Comparison of ENCODE assay signal across 7 cellular contexts in the genomic region with DNA sequence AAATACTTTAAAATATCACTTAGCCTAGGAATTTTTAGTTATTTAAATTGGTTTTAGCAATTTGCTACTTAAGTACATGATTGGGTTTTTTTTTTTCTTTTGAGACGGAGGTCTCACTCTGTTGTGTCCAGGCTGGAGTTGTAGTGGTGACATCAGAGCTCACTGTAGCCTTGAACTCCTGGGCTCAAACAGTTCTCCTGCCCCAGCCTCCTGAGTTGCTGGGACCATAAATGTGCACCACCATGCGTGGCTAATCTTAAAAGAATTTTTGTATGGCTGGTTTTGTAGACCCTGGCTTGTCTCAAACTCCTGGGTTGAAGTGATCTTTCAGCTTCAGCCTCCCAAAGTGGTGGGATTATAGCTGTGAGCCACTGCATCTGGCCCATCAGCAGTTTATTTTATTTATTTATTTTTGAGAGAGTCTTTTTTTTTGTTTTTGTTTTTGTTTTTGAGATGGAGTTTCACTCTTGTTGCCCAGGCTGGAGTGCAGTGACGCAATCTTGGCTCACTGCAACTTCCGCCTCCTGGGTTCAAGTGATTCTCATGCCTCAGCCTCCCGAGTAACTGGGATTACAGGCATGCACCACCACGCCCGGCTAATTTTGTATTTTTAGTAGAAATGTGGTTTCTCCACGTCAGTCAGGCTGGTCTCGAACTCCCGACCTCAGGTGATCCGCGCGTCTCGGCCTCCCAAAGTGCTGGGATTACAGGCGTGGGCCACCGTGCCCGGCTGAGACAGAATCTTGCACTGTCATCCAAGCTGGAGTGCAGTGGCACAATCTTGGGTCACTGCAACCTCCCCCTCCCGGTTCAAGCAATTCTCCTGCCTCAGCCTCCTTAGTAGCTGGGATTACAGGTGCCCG. TPM values are rescaled to one million over a fixed set of nuclear protein-coding genes. Genes with fewer than 3 reads are reported as not detected.
DNase-seq lines count a peak whose midpoint lies in the region; ATAC-seq, FAIRE-seq and TF ChIP-seq lines count a peak whose summit lies in the region.
"Not testable (repeated sequence)": the region's sequence is repeated elsewhere in the genome, so short reads cannot be mapped to it uniquely, and the experiment has no call there.

No MANE protein-coding gene starts in this region.

- not testable (repeated sequence) for H2AFZ ChIP-seq in GM23248; SK-N-SH (ENCODE audit: low read depth); HepG2 (ENCODE audit: low read length)

- WGBS in GM23248 (ENCODE audit: low coverage in 1 of 2, low lambda C conversion rate in 2 of 2, missing lambda C conversion rate in 2 of 2), 2 experiments, result 90 to 93% methylated on average over 19 of the region's 19 CpGs
- 97% methylated on average over 18 of the region's 19 CpGs for WGBS in SK-N-SH (ENCODE audit: low lambda C conversion rate)
- WGBS in esophagus squamous epithelium, 2 donors, result 80 to 84% methylated on average over 14 to 19 of the region's 19 CpGs
- 85% methylated on average over 19 of the region's 19 CpGs for WGBS in HepG2 (ENCODE audit: low lambda C conversion rate)

- not testable (repeated sequence) for TF ChIP-seq RAD21 in SK-N-SH (IDR thresholded peaks at IDR 0.05; ENCODE audit: low read length); HepG2 (CRISPR knock-in tag; IDR thresholded peaks at IDR 0.05)

- H3K27ac ChIP-seq in GM23248 (0 out of 2 replicates have a peak overlapping the region, but pooled peaks have one; percentile 3), breast epithelium (peak overlapping the region; percentile 36 to 53), esophagus squamous epithelium (peak overlapping the region; percentile 2 to 80 (median 74)), HepG2 (ENCODE audit: extremely low read length, insufficient read depth, low read length) (peak overlapping the region; percentile 38), neutrophil (peak overlapping the region; percentile 88)
- H3K27ac ChIP-seq in SK-N-SH (ENCODE audit: low read depth in 2 of 2, low read length in 1 of 2), result not testable (repeated sequence)

- ATAC-seq in HepG2, result peak; percentile 75

- POLR2A ChIA-PET in SK-N-SH (lab: Yijun Ruan, JAX), result not testable (repeated sequence)
- POLR2A ChIA-PET in HepG2 (lab: Yijun Ruan, JAX), result interaction anchor here (1.0 kb wide), 1 partner anchor 15 kb away, joined by 3 read pairs; no protein-coding TSS in a partner anchor

- not testable (repeated sequence) for TF ChIP-seq POLR2A in breast epithelium (IDR thresholded peaks at IDR 0.05); esophagus squamous epithelium (IDR thresholded peaks at IDR 0.05); HepG2 (IDR thresholded peaks at IDR 0.05; ENCODE audit: insufficient read depth in 1 of 2, low read depth in 2 of 2, low read length in 2 of 2)

- H3F3A ChIP-seq in GM23248 (ENCODE audit: insufficient read depth) (peaks cover 43% of the 10 kb centered on the region), SK-N-SH (replicated peaks; ENCODE audit: insufficient read depth) (peaks cover 37% of the 10 kb centered on the region)

- H3K4me3 ChIP-seq in GM23248; SK-N-SH (ENCODE audit: low read depth in 2 of 2, low read length in 1 of 2); breast epithelium; esophagus squamous epithelium; HepG2 (replicated peaks in 1 of 3; ENCODE audit: insufficient read depth in 1 of 3, low read depth in 2 of 3, low read length in 3 of 3): not testable (repeated sequence)
- H3K4me3 ChIP-seq in neutrophil (ENCODE audit: low read depth in 1 of 2, low read length in 1 of 2), result peak overlapping the region; percentile 10 to 45

- CTCF ChIA-PET in SK-N-SH (lab: Yijun Ruan, JAX); HepG2 (lab: Yijun Ruan, JAX; ENCODE audit: low intra/inter-chr PET ratio, low total read pairs): not testable (repeated sequence)

- H3K4me1 Mint-ChIP-seq in activated naive CD8-positive, alpha-beta T cell treated with anti-CD3 and anti-CD28 coated beads for 36 hours, result peaks cover 19% of the 10 kb centered on the region

- not testable (repeated sequence) for H3K9ac ChIP-seq in GM23248; SK-N-SH; HepG2 (ENCODE audit: insufficient read depth, low read depth, low read length)

- not testable (repeated sequence) for H3K9me3 ChIP-seq in GM23248 (ENCODE audit: low read depth); SK-N-SH; breast epithelium; esophagus squamous epithelium; HepG2 (ENCODE audit: low read length); neutrophil

- H3K36me3 ChIP-seq in GM23248 (ENCODE audit: low read depth), result peaks cover 59% of the 10 kb centered on the region
- peaks cover 57 to 66% of the 10 kb centered on the region in 2 experiments for H3K36me3 ChIP-seq in SK-N-SH (replicated peaks in 1 of 2; ENCODE audit: control insufficient read depth in 1 of 2, insufficient read depth in 2 of 2, low read length in 1 of 2)
- not testable (repeated sequence) for H3K36me3 ChIP-seq in breast epithelium
- H3K36me3 ChIP-seq in esophagus squamous epithelium, result peaks cover 11 to 70% (median 12%) of the 10 kb centered on the region in 3 donors
- peaks cover 16 to 58% of the 10 kb centered on the region in 2 experiments for H3K36me3 ChIP-seq in HepG2 (replicated peaks in 1 of 2; ENCODE audit: control insufficient read depth in 1 of 2, insufficient read depth in 2 of 2, low read length in 2 of 2)
- peaks cover 64% of the 10 kb centered on the region for H3K36me3 ChIP-seq in neutrophil

- H3K27me3 ChIP-seq in GM23248 (replicated peaks; ENCODE audit: insufficient read depth); SK-N-SH (ENCODE audit: insufficient read depth); breast epithelium; esophagus squamous epithelium; HepG2 (ENCODE audit: control insufficient read depth in 1 of 2, insufficient read depth in 2 of 2, low read length in 2 of 2); neutrophil: not testable (repeated sequence)

- not testable (repeated sequence) for H3K9me3 Mint-ChIP-seq in activated naive CD8-positive, alpha-beta T cell treated with anti-CD3 and anti-CD28 coated beads for 36 hours

- not testable (repeated sequence) for H3K27me3 Mint-ChIP-seq in activated naive CD8-positive, alpha-beta T cell treated with anti-CD3 and anti-CD28 coated beads for 36 hours

- peaks cover 44% of the 10 kb centered on the region for H4K20me1 ChIP-seq in GM23248 (ENCODE audit: insufficient read depth)
- peaks cover 83% of the 10 kb centered on the region for H4K20me1 ChIP-seq in SK-N-SH (ENCODE audit: insufficient read depth)
- H4K20me1 ChIP-seq in HepG2 (ENCODE audit: insufficient read depth, low read length), result peaks cover 42% of the 10 kb centered on the region

- DNase-seq in GM23248; SK-N-SH; activated naive CD8-positive, alpha-beta T cell treated with anti-CD3 and anti-CD28 coated beads for 36 hours; breast epithelium (ENCODE audit: low spot score in 2 of 2); esophagus squamous epithelium (lab: John Stamatoyannopoulos, UW): not testable (repeated sequence)
- peak; percentile 61 for DNase-seq in HepG2 (ENCODE audit: low spot score)

- peaks cover 23% of the 10 kb centered on the region for H3K36me3 Mint-ChIP-seq in activated naive CD8-positive, alpha-beta T cell treated with anti-CD3 and anti-CD28 coated beads for 36 hours

- not testable (repeated sequence) for H3K9me2 ChIP-seq in GM23248 (ENCODE audit: insufficient read depth); SK-N-SH

- not testable (repeated sequence) for TF ChIP-seq CTCF in SK-N-SH (IDR thresholded peaks at IDR 0.05); breast epithelium (IDR thresholded peaks at IDR 0.05); esophagus squamous epithelium (IDR thresholded peaks at IDR 0.05); HepG2 (CRISPR knock-in tag; IDR thresholded peaks at IDR 0.05); neutrophil (IDR thresholded peaks at IDR 0.05)

- H3K4me3 Mint-ChIP-seq in activated naive CD8-positive, alpha-beta T cell treated with anti-CD3 and anti-CD28 coated beads for 36 hours, result not testable (repeated sequence)

- not testable (repeated sequence) for H3K4me2 ChIP-seq in GM23248 (ENCODE audit: unreplicated experiment); HepG2 (ENCODE audit: low read depth, low read length)
- H3K4me2 ChIP-seq in SK-N-SH, result 0 out of 2 replicates have a peak overlapping the region, but pooled peaks have one; percentile 2

- TF ChIP-seq EP300 in SK-N-SH (IDR thresholded peaks at IDR 0.05; ENCODE audit: borderline replicate concordance in 1 of 2, low read depth in 1 of 2, low read length in 1 of 2); HepG2 (IDR thresholded peaks at IDR 0.05; ENCODE audit: low read depth in 2 of 2, low read length in 2 of 2); HepG2 (CRISPR knock-in tag; IDR thresholded peaks at IDR 0.05; ENCODE audit: borderline replicate concordance): not testable (repeated sequence)

- FAIRE-seq in HepG2 (lab: Jason Lieb, UNC), result peak; percentile 71

- not testable (repeated sequence) for BruUV-seq in HepG2 (replicated peaks; lab: Mats Ljungman, UMichigan)

- H3K27ac Mint-ChIP-seq in activated naive CD8-positive, alpha-beta T cell treated with anti-CD3 and anti-CD28 coated beads for 36 hours, result peak overlapping the region; percentile 11

- peaks cover 100% of the 10 kb centered on the region for H3K79me2 ChIP-seq in GM23248 (ENCODE audit: insufficient read depth)
- peaks cover 99% of the 10 kb centered on the region for H3K79me2 ChIP-seq in SK-N-SH (ENCODE audit: insufficient read depth)
- peaks cover 38% of the 10 kb centered on the region for H3K79me2 ChIP-seq in HepG2 (ENCODE audit: insufficient read depth, low read length)

- intact Hi-C loops in breast epithelium (cut with DNase I; ENCODE audit: low total_unique reads); esophagus squamous epithelium (cut with DNase I); HepG2 (cut with micrococcal nuclease; ENCODE audit: unreplicated experiment): not testable (repeated sequence)

- in situ Hi-C loops in GM23248 (cut with MboI); HepG2 (cut with HindIII; ENCODE audit: extremely low pct_ligation_motif_present, low pct_unique_long_range_greater_than_20kb): not testable (repeated sequence)

- H3K4me1 ChIP-seq in GM23248 (ENCODE audit: insufficient read depth) (peaks cover 24% of the 10 kb centered on the region), breast epithelium (peaks cover 8 to 21% of the 10 kb centered on the region in 2 donors), esophagus squamous epithelium (peaks cover 45 to 98% (median 59%) of the 10 kb centered on the region in 3 donors), HepG2 (ENCODE audit: insufficient read depth, low read length) (peaks cover 33% of the 10 kb centered on the region), neutrophil (ENCODE audit: control insufficient read depth in 1 of 2, insufficient read depth in 1 of 2, low read depth in 1 of 2, low read length in 1 of 2) (peaks cover 36 to 42% of the 10 kb centered on the region in 2 experiments)
- not testable (repeated sequence) for H3K4me1 ChIP-seq in SK-N-SH (ENCODE audit: control insufficient read depth in 1 of 2, insufficient read depth in 2 of 2, low read depth in 1 of 2, low read length in 1 of 2)

RNA-seq across cellular contexts. Expression of gene RAC1, which starts 26.1 kb away (rescaled TPM):
- 68.8 and 95.4 TPM in 2 replicates for total RNA-seq in GM23248 (2014; rRNA removed; shearing (Covaris generic))
- polyA plus RNA-seq in GM23248 (2016; fragmentation: Nextera tagmentation; extraction: Ambion mirVana) (612 and 613 TPM in 2 replicates), SK-N-SH (2012; rRNA removed) (454 and 460 TPM in 2 replicates), HepG2 (2011; rRNA removed) (183 and 228 TPM in 2 replicates)
- 552 and 601 TPM in 2 replicates for polyA plus RNA-seq in SK-N-SH (2012; cell fraction: cytosol; rRNA removed)
- 212 and 275 TPM in 2 replicates for polyA plus RNA-seq in SK-N-SH (2012; cell fraction: nucleus; rRNA removed)
- total RNA-seq in activated naive CD8-positive, alpha-beta T cell treated with anti-CD3 and anti-CD28 coated beads for 36 hours, result 100 to 1,000 TPM; 203 TPM
- total RNA-seq in breast epithelium (100 to 1,000 TPM; 103 to 121 (median 121) TPM), esophagus squamous epithelium (100 to 1,000 TPM; 174 to 310 (median 226) TPM), HepG2 (2016; rRNA removed; fragmentation: Illumina TruSeq; extraction: Trizol) (80.7 and 92.3 TPM in 2 replicates)
- total RNA-seq in HepG2 (2016; cell fraction: cytosol; rRNA removed; fragmentation: Illumina TruSeq; extraction: Trizol; ENCODE audit: low read depth), result 33.7 and 42.8 TPM in 2 replicates
- 79.1 and 81.6 TPM in 2 replicates for total RNA-seq in HepG2 (2016; cell fraction: insoluble cytoplasmic fraction; rRNA removed; fragmentation: Illumina TruSeq; extraction: Trizol)
- total RNA-seq in HepG2 (2016; cell fraction: membrane; rRNA removed; fragmentation: Illumina TruSeq; extraction: Trizol), result 68.4 and 78.8 TPM in 2 replicates
- 43.3 and 45.3 TPM in 2 replicates for total RNA-seq in HepG2 (2016; cell fraction: nucleus; rRNA removed; fragmentation: Illumina TruSeq; extraction: Trizol)
- 157 and 234 TPM in 2 replicates for polyA plus RNA-seq in HepG2 (2011; cell fraction: cytosol; rRNA removed)
- polyA plus RNA-seq in HepG2 (2011; cell fraction: nucleus; rRNA removed), result 75.7 and 78.6 TPM in 2 replicates
- 160 and 216 TPM in 2 replicates for polyA plus RNA-seq in HepG2 (2012)
- polyA plus RNA-seq in HepG2 (2016; cell fraction: cytosol; fragmentation: Illumina TruSeq; extraction: Trizol; ENCODE audit: low read depth), result 133 and 156 TPM in 2 replicates
- polyA plus RNA-seq in HepG2 (2016; cell fraction: insoluble cytoplasmic fraction; fragmentation: Illumina TruSeq; extraction: Trizol; ENCODE audit: low read depth), result 227 and 254 TPM in 2 replicates
- 179 and 194 TPM in 2 replicates for polyA plus RNA-seq in HepG2 (2016; cell fraction: membrane; fragmentation: Illumina TruSeq; extraction: Trizol; ENCODE audit: low read depth)
- polyA plus RNA-seq in HepG2 (2016; cell fraction: nucleus; fragmentation: Illumina TruSeq; extraction: Trizol; ENCODE audit: insufficient read depth, low read depth), result 148 and 169 TPM in 2 replicates
- 104 and 174 TPM in 2 replicates for polyA minus RNA-seq in HepG2 (2011; rRNA and poly(A)+ RNA removed; ENCODE audit: low replicate concordance)
- 92.9 and 96.5 TPM in 2 replicates for polyA minus RNA-seq in HepG2 (2011; cell fraction: cytosol; rRNA and poly(A)+ RNA removed)
- polyA minus RNA-seq in HepG2 (2011; cell fraction: nucleus; rRNA and poly(A)+ RNA removed), result 45.4 and 62.7 TPM in 2 replicates

RNA-seq across cellular contexts. Expression of gene DAGLB, which starts 47.3 kb away (rescaled TPM):
- total RNA-seq in GM23248 (2014; rRNA removed; shearing (Covaris generic)), result 31.7 and 37.6 TPM in 2 replicates
- polyA plus RNA-seq in GM23248 (2016; fragmentation: Nextera tagmentation; extraction: Ambion mirVana) (24.8 and 26.7 TPM in 2 replicates), SK-N-SH (2012; rRNA removed) (24.1 and 27.4 TPM in 2 replicates), HepG2 (2011; rRNA removed) (9.8 and 11.5 TPM in 2 replicates)
- polyA plus RNA-seq in SK-N-SH (2012; cell fraction: cytosol; rRNA removed), result 13.7 and 17.3 TPM in 2 replicates
- 69.2 and 80.2 TPM in 2 replicates for polyA plus RNA-seq in SK-N-SH (2012; cell fraction: nucleus; rRNA removed)
- total RNA-seq in activated naive CD8-positive, alpha-beta T cell treated with anti-CD3 and anti-CD28 coated beads for 36 hours, result 10 to 100 TPM; 15.7 to 17.1 TPM
- total RNA-seq in breast epithelium (10 to 100 TPM; 15.4 to 18.0 (median 17.6) TPM), esophagus squamous epithelium (10 to 100 TPM in 3 of 4 donors, 1 to 10 TPM in 1; 7.1 to 12.4 (median 10.6) TPM), HepG2 (2016; rRNA removed; fragmentation: Illumina TruSeq; extraction: Trizol) (3.6 and 7.9 TPM in 2 replicates)
- total RNA-seq in HepG2 (2016; cell fraction: cytosol; rRNA removed; fragmentation: Illumina TruSeq; extraction: Trizol; ENCODE audit: low read depth), result 6.4 and 7.1 TPM in 2 replicates
- total RNA-seq in HepG2 (2016; cell fraction: insoluble cytoplasmic fraction; rRNA removed; fragmentation: Illumina TruSeq; extraction: Trizol), result 3.1 and 7.2 TPM in 2 replicates
- total RNA-seq in HepG2 (2016; cell fraction: membrane; rRNA removed; fragmentation: Illumina TruSeq; extraction: Trizol), result 4.0 and 4.5 TPM in 2 replicates
- total RNA-seq in HepG2 (2016; cell fraction: nucleus; rRNA removed; fragmentation: Illumina TruSeq; extraction: Trizol), result 10.1 and 13.2 TPM in 2 replicates
- 9.4 and 11.5 TPM in 2 replicates for polyA plus RNA-seq in HepG2 (2011; cell fraction: cytosol; rRNA removed)
- polyA plus RNA-seq in HepG2 (2011; cell fraction: nucleus; rRNA removed), result 20.8 and 23.8 TPM in 2 replicates
- 7.9 and 10.4 TPM in 2 replicates for polyA plus RNA-seq in HepG2 (2012)
- 1.2 and 1.8 TPM in 2 replicates for polyA plus RNA-seq in HepG2 (2016; cell fraction: cytosol; fragmentation: Illumina TruSeq; extraction: Trizol; ENCODE audit: low read depth)
- 3.4 and 4.3 TPM in 2 replicates for polyA plus RNA-seq in HepG2 (2016; cell fraction: insoluble cytoplasmic fraction; fragmentation: Illumina TruSeq; extraction: Trizol; ENCODE audit: low read depth)
- 2.0 and 2.2 TPM in 2 replicates for polyA plus RNA-seq in HepG2 (2016; cell fraction: membrane; fragmentation: Illumina TruSeq; extraction: Trizol; ENCODE audit: low read depth)
- polyA plus RNA-seq in HepG2 (2016; cell fraction: nucleus; fragmentation: Illumina TruSeq; extraction: Trizol; ENCODE audit: insufficient read depth, low read depth), result 21.3 and 23.7 TPM in 2 replicates
- polyA minus RNA-seq in HepG2 (2011; rRNA and poly(A)+ RNA removed; ENCODE audit: low replicate concordance), result 40.2 and 95.0 TPM in 2 replicates
- polyA minus RNA-seq in HepG2 (2011; cell fraction: cytosol; rRNA and poly(A)+ RNA removed), result 9.5 and 9.9 TPM in 2 replicates
- polyA minus RNA-seq in HepG2 (2011; cell fraction: nucleus; rRNA and poly(A)+ RNA removed), result 24.1 and 29.1 TPM in 2 replicates

RNA-seq across cellular contexts. Expression of gene FAM220A, which starts 51.7 kb away (rescaled TPM):
- total RNA-seq in GM23248 (2014; rRNA removed; shearing (Covaris generic)), result 18.0 and 23.7 TPM in 2 replicates
- polyA plus RNA-seq in GM23248 (2016; fragmentation: Nextera tagmentation; extraction: Ambion mirVana) (21.0 and 21.1 TPM in 2 replicates), SK-N-SH (2012; rRNA removed) (16.1 and 18.5 TPM in 2 replicates), HepG2 (2011; rRNA removed) (10.2 and 10.5 TPM in 2 replicates)
- 20.3 and 20.6 TPM in 2 replicates for polyA plus RNA-seq in SK-N-SH (2012; cell fraction: cytosol; rRNA removed)
- polyA plus RNA-seq in SK-N-SH (2012; cell fraction: nucleus; rRNA removed), result 9.0 and 9.6 TPM in 2 replicates
- total RNA-seq in activated naive CD8-positive, alpha-beta T cell treated with anti-CD3 and anti-CD28 coated beads for 36 hours, result 10 to 100 TPM; 13.7 to 15.5 TPM
- total RNA-seq in breast epithelium (10 to 100 TPM; 14.4 to 18.7 (median 14.7) TPM), esophagus squamous epithelium (10 to 100 TPM; 10.6 to 21.2 (median 14.2) TPM), HepG2 (2016; rRNA removed; fragmentation: Illumina TruSeq; extraction: Trizol) (12.0 and 14.7 TPM in 2 replicates)
- total RNA-seq in HepG2 (2016; cell fraction: cytosol; rRNA removed; fragmentation: Illumina TruSeq; extraction: Trizol; ENCODE audit: low read depth), result 8.8 TPM in 2 replicates
- total RNA-seq in HepG2 (2016; cell fraction: insoluble cytoplasmic fraction; rRNA removed; fragmentation: Illumina TruSeq; extraction: Trizol), result 12.4 and 12.8 TPM in 2 replicates
- total RNA-seq in HepG2 (2016; cell fraction: membrane; rRNA removed; fragmentation: Illumina TruSeq; extraction: Trizol), result 24.5 and 25.6 TPM in 2 replicates
- total RNA-seq in HepG2 (2016; cell fraction: nucleus; rRNA removed; fragmentation: Illumina TruSeq; extraction: Trizol), result 6.4 and 7.1 TPM in 2 replicates
- polyA plus RNA-seq in HepG2 (2011; cell fraction: cytosol; rRNA removed), result 8.5 and 10.8 TPM in 2 replicates
- 3.0 and 4.0 TPM in 2 replicates for polyA plus RNA-seq in HepG2 (2011; cell fraction: nucleus; rRNA removed)
- 8.1 and 8.3 TPM in 2 replicates for polyA plus RNA-seq in HepG2 (2012)
- polyA plus RNA-seq in HepG2 (2016; cell fraction: cytosol; fragmentation: Illumina TruSeq; extraction: Trizol; ENCODE audit: low read depth), result 10.3 and 11.6 TPM in 2 replicates
- 16.3 and 16.9 TPM in 2 replicates for polyA plus RNA-seq in HepG2 (2016; cell fraction: insoluble cytoplasmic fraction; fragmentation: Illumina TruSeq; extraction: Trizol; ENCODE audit: low read depth)
- polyA plus RNA-seq in HepG2 (2016; cell fraction: membrane; fragmentation: Illumina TruSeq; extraction: Trizol; ENCODE audit: low read depth), result 20.2 and 22.5 TPM in 2 replicates
- polyA plus RNA-seq in HepG2 (2016; cell fraction: nucleus; fragmentation: Illumina TruSeq; extraction: Trizol; ENCODE audit: insufficient read depth, low read depth), result 8.1 and 8.6 TPM in 2 replicates
- polyA minus RNA-seq in HepG2 (2011; rRNA and poly(A)+ RNA removed; ENCODE audit: low replicate concordance), result 12.7 and 12.9 TPM in 2 replicates
- polyA minus RNA-seq in HepG2 (2011; cell fraction: cytosol; rRNA and poly(A)+ RNA removed), result 11.9 and 15.0 TPM in 2 replicates
- 4.0 and 4.7 TPM in 2 replicates for polyA minus RNA-seq in HepG2 (2011; cell fraction: nucleus; rRNA and poly(A)+ RNA removed)
